20 cellular contexts compared by ENCODE assay signal in the genomic region with DNA sequence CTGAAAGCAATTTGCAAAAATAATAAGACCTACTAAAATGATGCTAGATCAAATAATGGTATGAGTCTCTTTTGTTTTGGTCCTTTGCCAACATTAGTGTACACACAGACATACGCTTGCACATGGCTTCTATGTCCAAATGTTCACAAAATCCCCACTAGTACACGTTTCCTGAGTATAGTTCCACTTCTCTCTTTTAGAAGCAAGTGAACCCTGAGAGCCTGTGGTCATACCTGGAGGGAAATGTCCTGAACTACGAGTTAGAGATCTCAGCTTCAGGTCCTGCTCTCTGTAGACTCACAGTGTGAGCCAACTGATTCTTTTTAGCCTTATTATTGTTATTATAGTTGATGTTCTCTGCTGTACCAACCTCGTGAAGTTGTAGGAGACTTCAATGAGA. TPM values are rescaled to one million over a fixed set of nuclear protein-coding genes. Genes with fewer than 3 reads are reported as not detected.
DNase-seq lines count a peak whose midpoint lies in the region; ATAC-seq and TF ChIP-seq lines count a peak whose summit lies in the region.
"Had no signal": no experiment of that assay in that cellular context is flagged by ENCODE, and none has a peak within 500 bp of the region (broad histone marks: within the 10 kb centered on the region; RNA-seq: fewer than 3 reads in every experiment).

No MANE protein-coding gene starts in this region.

- no peak overlapping the region for H3K4me2 ChIP-seq in H9 (ENCODE audit: insufficient read depth, insufficient read length, low read length)
- H3K4me2 ChIP-seq: BLaER1 treated with 17β-estradiol and CSF1 and Interleukin-3, amounts not matched to agents 10 nM and 100 nM had no signal

- no peak overlapping the region for H4K8ac ChIP-seq in H9 (replicated peaks; ENCODE audit: insufficient read length, low read depth, low read length)

- no peak overlapping the region for H4K91ac ChIP-seq in H9 (ENCODE audit: insufficient read length, low read depth, low read length)

- H3K4me1 Mint-ChIP-seq in H9, result peaks cover 5 to 7% of the 10 kb centered on the region in 2 experiments
- H3K4me1 Mint-ChIP-seq in nephron progenitor cell, result peaks cover 46% of the 10 kb centered on the region
- H3K4me1 Mint-ChIP-seq: naive thymus-derived CD8-positive, alpha-beta T cell; stimulated activated effector memory CD8-positive, alpha-beta T cell treated with anti-CD3 and anti-CD28 coated beads, Interleukin-12 subunit alpha, Interleukin-12 subunit beta, amount 100 ng/mL, for 72 hours had no signal

- H3K18ac ChIP-seq in H9 (ENCODE audit: insufficient read length, low read depth, low read length), result no peak overlapping the region

- H3K23me2 ChIP-seq in H9 (ENCODE audit: insufficient read length, low read depth, low read length, poor library complexity, severe bottlenecking), result no peaks in the 10 kb centered on the region

- no peak overlapping the region for H2AFZ ChIP-seq in H9 (ENCODE audit: low read length)

- no peak overlapping the region for H3K27ac Mint-ChIP-seq in H9
- no peak overlapping the region for H3K27ac Mint-ChIP-seq in nephron progenitor cell
- H3K27ac Mint-ChIP-seq: activated CD8-positive, alpha-beta T cell treated with anti-CD3 and anti-CD28 coated beads, Interleukin-2, amount 10 ng/mL, durations not matched to agents 7 days and 5 days; naive thymus-derived CD8-positive, alpha-beta T cell; stimulated activated effector memory CD8-positive, alpha-beta T cell treated with anti-CD3 and anti-CD28 coated beads, Interleukin-12 subunit alpha, Interleukin-12 subunit beta, amount 100 ng/mL, for 72 hours had no signal

- H3K27me3 Mint-ChIP-seq in H9 (ENCODE audit: low read depth) (no peaks in the 10 kb centered on the region), nephron progenitor cell (ENCODE audit: low read depth, poor library complexity) (no peaks in the 10 kb centered on the region)

- no peaks in the 10 kb centered on the region; a peak in 1 of 5 replicates for H3K9me3 Mint-ChIP-seq in H9
- peaks cover 5% of the 10 kb centered on the region for H3K9me3 Mint-ChIP-seq in nephron progenitor cell
- H3K9me3 Mint-ChIP-seq: naive thymus-derived CD8-positive, alpha-beta T cell had no signal

- H2BK15ac ChIP-seq in H9 (ENCODE audit: low read depth, low read length), result no peak overlapping the region

- no peak overlapping the region for H2AK5ac ChIP-seq in H9 (ENCODE audit: insufficient read length, low read length)

- no CpG with 5 or more reads among the region's 4 CpGs for WGBS in H9 (ENCODE audit: extremely low coverage, insufficient read length, low lambda C conversion rate)

- H2BK20ac ChIP-seq in H9 (ENCODE audit: low read depth, low read length, poor library complexity, severe bottlenecking), result no peak overlapping the region

- no peaks in the 10 kb centered on the region for H3K79me1 ChIP-seq in H9 (ENCODE audit: insufficient read depth, low read depth, low read length, poor library complexity, severe bottlenecking)

- no peak overlapping the region for H4K5ac ChIP-seq in H9 (ENCODE audit: insufficient read length, low read depth, low read length)

- no peak overlapping the region for H3K23ac ChIP-seq in H9 (ENCODE audit: insufficient read length, low read depth, low read length)

- no peak overlapping the region for H2BK5ac ChIP-seq in H9 (ENCODE audit: insufficient read length, low read length)

- DNase-seq in NOMO-1 treated with DMSO at 0.1 percent for 48 hours (lab: John Stamatoyannopoulos, UW; ENCODE audit: unreplicated experiment) (peak; percentile 20), NOMO-1 treated with dmso at 0.1 percent for 144 hours (lab: John Stamatoyannopoulos, UW; ENCODE audit: unreplicated experiment) (no peak), H9 (no peak), nephron progenitor cell (no peak), posterior vena cava (ENCODE audit: low spot score) (no peak)
- no peak for DNase-seq in activated CD4-positive, alpha-beta T cell treated with anti-CD3 and anti-CD28 coated beads, Interleukin-2, amount 50 U/mL, for 4 hours
- DNase-seq: 8988T; activated CD8-positive, alpha-beta T cell treated with anti-CD3 and anti-CD28 coated beads, Interleukin-2, amount 10 ng/mL, durations not matched to agents 7 days and 5 days; DMS153; esophagus squamous epithelium; naive thymus-derived CD8-positive, alpha-beta T cell; NCI-H1092; NCI-H2107; WERI-Rb-1 had no signal

- ATAC-seq in HG02798 (IDR thresholded peaks at IDR 0.05; ENCODE audit: poor library complexity, unreplicated experiment) (peak; percentile 55), HG03457 (IDR thresholded peaks at IDR 0.05; ENCODE audit: unreplicated experiment) (peak; percentile 67)
- ATAC-seq: activated CD8-positive, alpha-beta T cell treated with anti-CD3 and anti-CD28 coated beads, Interleukin-2, amount 10 ng/mL, durations not matched to agents 7 days and 5 days; naive thymus-derived CD8-positive, alpha-beta T cell; stimulated activated effector memory CD8-positive, alpha-beta T cell treated with anti-CD3 and anti-CD28 coated beads, Interleukin-12 subunit alpha, Interleukin-12 subunit beta, amount 100 ng/mL, for 72 hours had no signal

- H2BK12ac ChIP-seq in H9 (ENCODE audit: insufficient read length, low read depth, low read length), result no peak overlapping the region

- H3K4ac ChIP-seq in H9 (ENCODE audit: low read depth, low read length), result no peak overlapping the region

- H3T11ph ChIP-seq in H9 (ENCODE audit: low read length), result no peak overlapping the region

- intact Hi-C loops in posterior vena cava (cut with DNase I), result no loop called here

- no peaks in the 10 kb centered on the region for H3K79me2 ChIP-seq in H9 (ENCODE audit: insufficient read depth, low read length)

- no peaks in the 10 kb centered on the region for H3K9me3 ChIP-seq in H9 (ENCODE audit: control insufficient read depth, low read depth, low read length)
- H3K9me3 ChIP-seq: BLaER1 treated with 17β-estradiol and CSF1 and Interleukin-3, amounts not matched to agents 10 nM and 100 nM; esophagus squamous epithelium; prostate gland; tibial nerve had no signal

- no peak overlapping the region for H3K27ac ChIP-seq in H9 (ENCODE audit: insufficient read length, low read depth, low read length)
- H3K27ac ChIP-seq: BLaER1 treated with 17β-estradiol and CSF1 and Interleukin-3, amounts not matched to agents 10 nM and 100 nM; esophagus squamous epithelium; prostate gland; tibial nerve; WERI-Rb-1 had no signal

- no peak overlapping the region for H2BK120ac ChIP-seq in H9 (ENCODE audit: low read depth, low read length, poor library complexity, severe bottlenecking)

- no peaks in the 10 kb centered on the region for H4K20me1 ChIP-seq in H9 (ENCODE audit: control insufficient read depth, insufficient read depth, insufficient read length)
- H4K20me1 ChIP-seq: BLaER1 treated with 17β-estradiol and CSF1 and Interleukin-3, amounts not matched to agents 10 nM and 100 nM had no signal

- TF ChIP-seq CTCF in H9 (conservative IDR thresholded peaks at IDR 0.05) (no peak), nephron progenitor cell (IDR thresholded peaks at IDR 0.05) (no peak)

- no peak overlapping the region for H3K56ac ChIP-seq in H9 (ENCODE audit: insufficient read length, low read depth, low read length)

- H3K9ac ChIP-seq in H9 (ENCODE audit: extremely low read depth, insufficient read length, low read length), result no peak overlapping the region
- H3K9ac ChIP-seq: BLaER1 treated with 17β-estradiol and CSF1 and Interleukin-3, amounts not matched to agents 10 nM and 100 nM had no signal

- no peaks in the 10 kb centered on the region for H3K27me3 ChIP-seq in H9 (ENCODE audit: insufficient read depth, low read length)
- H3K27me3 ChIP-seq: BLaER1 treated with 17β-estradiol and CSF1 and Interleukin-3, amounts not matched to agents 10 nM and 100 nM; esophagus squamous epithelium; tibial nerve had no signal

- H3K14ac ChIP-seq in H9 (ENCODE audit: insufficient read depth, low read length), result no peak overlapping the region

- H3K4me3 Mint-ChIP-seq in H9, result no peak overlapping the region
- H3K4me3 Mint-ChIP-seq in nephron progenitor cell, result no peak overlapping the region
- H3K4me3 Mint-ChIP-seq: activated CD8-positive, alpha-beta T cell treated with anti-CD3 and anti-CD28 coated beads, Interleukin-2, amount 10 ng/mL, durations not matched to agents 7 days and 5 days; naive thymus-derived CD8-positive, alpha-beta T cell; stimulated activated effector memory CD8-positive, alpha-beta T cell treated with anti-CD3 and anti-CD28 coated beads, Interleukin-12 subunit alpha, Interleukin-12 subunit beta, amount 100 ng/mL, for 72 hours had no signal

- H3K36me3 Mint-ChIP-seq in H9 (ENCODE audit: insufficient read depth in 1 of 3, low read depth in 3 of 3) (no peaks in the 10 kb centered on the region), nephron progenitor cell (ENCODE audit: low read depth) (no peaks in the 10 kb centered on the region)
- H3K36me3 Mint-ChIP-seq: naive thymus-derived CD8-positive, alpha-beta T cell; stimulated activated effector memory CD8-positive, alpha-beta T cell treated with anti-CD3 and anti-CD28 coated beads, Interleukin-12 subunit alpha, Interleukin-12 subunit beta, amount 100 ng/mL, for 72 hours had no signal

- H3K4me1 ChIP-seq in H9 (ENCODE audit: insufficient read depth, low read length), result no peaks in the 10 kb centered on the region
- H3K4me1 ChIP-seq: BLaER1 treated with 17β-estradiol and CSF1 and Interleukin-3, amounts not matched to agents 10 nM and 100 nM; esophagus squamous epithelium; prostate gland had no signal

RNA-seq across cellular contexts. Expression of gene ACTBL2, which starts 47.3 kb away (rescaled TPM):
- total RNA-seq in H9 (2021), result not detected in 2 replicates
- total RNA-seq in posterior vena cava, result not detected
- total RNA-seq: activated CD8-positive, alpha-beta T cell treated with anti-CD3 and anti-CD28 coated beads, Interleukin-2, amount 10 ng/mL, durations not matched to agents 7 days and 5 days; esophagus squamous epithelium; naive thymus-derived CD8-positive, alpha-beta T cell; prostate gland; tibial nerve had no signal
